Comparison of ENCODE assay signal across 17 cellular contexts in genomic region chr20:4978050-4978918, GRCh38. TPM values are rescaled to one million over a fixed set of nuclear protein-coding genes. Genes with fewer than 3 reads are reported as not detected.
DNase-seq lines count a peak whose midpoint lies in the region; ATAC-seq, FAIRE-seq and TF ChIP-seq lines count a peak whose summit lies in the region.
"Had no signal": no experiment of that assay in that cellular context is flagged by ENCODE, and none has a peak within 500 bp of the region (broad histone marks: within the 10 kb centered on the region; RNA-seq: fewer than 3 reads in every experiment).

No MANE protein-coding gene starts in this region.

- no peak overlapping the region for H3K9ac ChIP-seq in colonic mucosa (ENCODE audit: low read depth in 2 of 2, low read length in 2 of 2)

- no peaks in the 10 kb centered on the region for H3K36me3 Mint-ChIP-seq in activated naive CD4-positive, alpha-beta T cell treated with anti-CD3 and anti-CD28 coated beads, Interleukin-2, amount 50 U/mL, for 72 hours
- no peaks in the 10 kb centered on the region for H3K36me3 Mint-ChIP-seq in T-helper 17 cell (ENCODE audit: low read depth)
- H3K36me3 Mint-ChIP-seq in stimulated activated naive B cell treated with anti-CD40 and anti-IgM and Interleukin-4, amounts not matched to agents 10 μg/mL and 1 μg/mL and 100 μg/mL, for 72 hours: peaks cover 10 to 22% of the 10 kb centered on the region in 2 donors

- H3K27ac ChIP-seq in colonic mucosa: no peak overlapping the region
- H3K27ac ChIP-seq: esophagus muscularis mucosa, hepatocyte, left ventricle myocardium inferior had no signal

- ATAC-seq in activated naive CD4-positive, alpha-beta T cell treated with anti-CD3 and anti-CD28 coated beads, Interleukin-2, amount 50 U/mL, for 72 hours: no peak
- no peak for ATAC-seq in T-helper 17 cell
- no peak for ATAC-seq in stimulated activated naive B cell treated with anti-CD40 and anti-IgM and Interleukin-4, amounts not matched to agents 10 μg/mL and 1 μg/mL and 100 μg/mL, for 72 hours (replicated peaks)
- no peak for ATAC-seq in SK-N-SH treated with all-trans-retinoic acid at 6 μM for 48 hours

- no peak for TF ChIP-seq CTCF in fibroblast of the aortic adventitia (IDR thresholded peaks at IDR 0.05; ENCODE audit: insufficient read depth, low read length)
- no peak for TF ChIP-seq CTCF in colonic mucosa (IDR thresholded peaks at IDR 0.05)
- no peak for TF ChIP-seq CTCF in D721Med (IDR thresholded peaks at IDR 0.05; ENCODE audit: insufficient read depth, missing control alignments)

- H3K27me3 ChIP-seq in colonic mucosa: no peaks in the 10 kb centered on the region
- H3K27me3 ChIP-seq: esophagus muscularis mucosa, hepatocyte had no signal

- no peaks in the 10 kb centered on the region for H3K36me3 ChIP-seq in colonic mucosa
- H3K36me3 ChIP-seq: esophagus muscularis mucosa, left ventricle myocardium inferior had no signal

- no peak overlapping the region for H3K4me3 Mint-ChIP-seq in T-helper 17 cell
- no peak overlapping the region for H3K4me3 Mint-ChIP-seq in stimulated activated naive B cell treated with anti-CD40 and anti-IgM and Interleukin-4, amounts not matched to agents 10 μg/mL and 1 μg/mL and 100 μg/mL, for 72 hours
- H3K4me3 Mint-ChIP-seq: activated naive CD8-positive, alpha-beta T cell treated with anti-CD3 and anti-CD28 coated beads, Interleukin-2, amount 10 ng/mL, durations not matched to agents 7 days and 5 days had no signal

- DNase-seq in activated naive CD4-positive, alpha-beta T cell treated with anti-CD3 and anti-CD28 coated beads, Interleukin-2, amount 50 U/mL, for 72 hours (ENCODE audit: low spot score in 2 of 2): no peak
- DNase-seq in activated naive CD4-positive, alpha-beta T cell treated with Interleukin-2 at 50 U/mL for 16 hours: no peak
- no peak for DNase-seq in T-helper 17 cell
- peak; percentile 54 for DNase-seq in fibroblast of the aortic adventitia (ENCODE audit: low read depth)
- no peak for DNase-seq in stimulated activated naive B cell treated with anti-CD40 and anti-IgM and Interleukin-4, amounts not matched to agents 10 μg/mL and 1 μg/mL and 100 μg/mL, for 72 hours
- DNase-seq in colonic mucosa: no peak
- no peak for DNase-seq in D721Med (ENCODE audit: insufficient read length, low spot score)
- DNase-seq: activated naive CD8-positive, alpha-beta T cell treated with anti-CD3 and anti-CD28 coated beads, Interleukin-2, amount 10 ng/mL, durations not matched to agents 7 days and 5 days; COR-L47; GOT3; left ventricle myocardium inferior; NCI-H1930; NCI-H774 had no signal

- peak overlapping the region; percentile 38 to 75 for H3K27ac Mint-ChIP-seq in activated naive CD4-positive, alpha-beta T cell treated with anti-CD3 and anti-CD28 coated beads, Interleukin-2, amount 50 U/mL, for 72 hours
- H3K27ac Mint-ChIP-seq in T-helper 17 cell: peak overlapping the region; percentile 54
- peak overlapping the region; percentile 31 for H3K27ac Mint-ChIP-seq in stimulated activated naive B cell treated with anti-CD40 and anti-IgM and Interleukin-4, amounts not matched to agents 10 μg/mL and 1 μg/mL and 100 μg/mL, for 72 hours
- H3K27ac Mint-ChIP-seq: activated naive CD8-positive, alpha-beta T cell treated with anti-CD3 and anti-CD28 coated beads, Interleukin-2, amount 10 ng/mL, durations not matched to agents 7 days and 5 days had no signal

- intact Hi-C loops in colonic mucosa (cut with DNase I): no loop called here

- no peaks in the 10 kb centered on the region for H3K4me1 ChIP-seq in colonic mucosa

- H3K9me3 ChIP-seq in T-helper 17 cell (ENCODE audit: control insufficient read depth, low read length, poor library complexity, severe bottlenecking): no peaks in the 10 kb centered on the region
- H3K9me3 ChIP-seq in colonic mucosa: no peaks in the 10 kb centered on the region
- H3K9me3 ChIP-seq: esophagus muscularis mucosa, left ventricle myocardium inferior had no signal

- no peaks in the 10 kb centered on the region for H3K9me3 Mint-ChIP-seq in activated naive CD4-positive, alpha-beta T cell treated with anti-CD3 and anti-CD28 coated beads, Interleukin-2, amount 50 U/mL, for 72 hours
- no peaks in the 10 kb centered on the region for H3K9me3 Mint-ChIP-seq in stimulated activated naive B cell treated with anti-CD40 and anti-IgM and Interleukin-4, amounts not matched to agents 10 μg/mL and 1 μg/mL and 100 μg/mL, for 72 hours
- H3K9me3 Mint-ChIP-seq: activated naive CD8-positive, alpha-beta T cell treated with anti-CD3 and anti-CD28 coated beads, Interleukin-2, amount 10 ng/mL, durations not matched to agents 7 days and 5 days had no signal

- FAIRE-seq in D721Med (lab: Jason Lieb, UNC): no peak

- H3K27me3 Mint-ChIP-seq in T-helper 17 cell: no peaks in the 10 kb centered on the region
- H3K27me3 Mint-ChIP-seq in stimulated activated naive B cell treated with anti-CD40 and anti-IgM and Interleukin-4, amounts not matched to agents 10 μg/mL and 1 μg/mL and 100 μg/mL, for 72 hours: no peaks in the 10 kb centered on the region
- H3K27me3 Mint-ChIP-seq: activated naive CD8-positive, alpha-beta T cell treated with anti-CD3 and anti-CD28 coated beads, Interleukin-2, amount 10 ng/mL, durations not matched to agents 7 days and 5 days had no signal

- peaks cover 23% of the 10 kb centered on the region for H3K4me1 Mint-ChIP-seq in T-helper 17 cell
- peaks cover 32 to 63% of the 10 kb centered on the region in 2 donors for H3K4me1 Mint-ChIP-seq in stimulated activated naive B cell treated with anti-CD40 and anti-IgM and Interleukin-4, amounts not matched to agents 10 μg/mL and 1 μg/mL and 100 μg/mL, for 72 hours

- H3K4me3 ChIP-seq in fibroblast of the aortic adventitia (ENCODE audit: low read depth, low read length) (no peak overlapping the region), colonic mucosa (no peak overlapping the region)
- H3K4me3 ChIP-seq: esophagus muscularis mucosa, hepatocyte, left ventricle myocardium inferior, smooth muscle cell had no signal

TF ChIP-seq in SK-N-SH treated with all-trans-retinoic acid at 6 μM for 48 hours, 23 proteins besides CTCF, POLR2A, EP300 and RAD21:
- no peak for TF ChIP-seq ZNF8 (CRISPR knock-in tag; IDR thresholded peaks at IDR 0.05)
- TF ChIP-seq ZNF565 (CRISPR knock-in tag; conservative IDR thresholded peaks at IDR 0.05; ENCODE audit: low read depth): no peak
- no peak for TF ChIP-seq BACH2 (CRISPR knock-in tag; IDR thresholded peaks at IDR 0.05; ENCODE audit: borderline replicate concordance)
- no peak for TF ChIP-seq CREB5 (CRISPR knock-in tag; IDR thresholded peaks at IDR 0.05; ENCODE audit: low read depth)
- no peak for TF ChIP-seq ZC3H10 (CRISPR knock-in tag; IDR thresholded peaks at IDR 0.05)
- TF ChIP-seq OSR1 (CRISPR knock-in tag; IDR thresholded peaks at IDR 0.05): no peak
- TF ChIP-seq, protein P1, sequence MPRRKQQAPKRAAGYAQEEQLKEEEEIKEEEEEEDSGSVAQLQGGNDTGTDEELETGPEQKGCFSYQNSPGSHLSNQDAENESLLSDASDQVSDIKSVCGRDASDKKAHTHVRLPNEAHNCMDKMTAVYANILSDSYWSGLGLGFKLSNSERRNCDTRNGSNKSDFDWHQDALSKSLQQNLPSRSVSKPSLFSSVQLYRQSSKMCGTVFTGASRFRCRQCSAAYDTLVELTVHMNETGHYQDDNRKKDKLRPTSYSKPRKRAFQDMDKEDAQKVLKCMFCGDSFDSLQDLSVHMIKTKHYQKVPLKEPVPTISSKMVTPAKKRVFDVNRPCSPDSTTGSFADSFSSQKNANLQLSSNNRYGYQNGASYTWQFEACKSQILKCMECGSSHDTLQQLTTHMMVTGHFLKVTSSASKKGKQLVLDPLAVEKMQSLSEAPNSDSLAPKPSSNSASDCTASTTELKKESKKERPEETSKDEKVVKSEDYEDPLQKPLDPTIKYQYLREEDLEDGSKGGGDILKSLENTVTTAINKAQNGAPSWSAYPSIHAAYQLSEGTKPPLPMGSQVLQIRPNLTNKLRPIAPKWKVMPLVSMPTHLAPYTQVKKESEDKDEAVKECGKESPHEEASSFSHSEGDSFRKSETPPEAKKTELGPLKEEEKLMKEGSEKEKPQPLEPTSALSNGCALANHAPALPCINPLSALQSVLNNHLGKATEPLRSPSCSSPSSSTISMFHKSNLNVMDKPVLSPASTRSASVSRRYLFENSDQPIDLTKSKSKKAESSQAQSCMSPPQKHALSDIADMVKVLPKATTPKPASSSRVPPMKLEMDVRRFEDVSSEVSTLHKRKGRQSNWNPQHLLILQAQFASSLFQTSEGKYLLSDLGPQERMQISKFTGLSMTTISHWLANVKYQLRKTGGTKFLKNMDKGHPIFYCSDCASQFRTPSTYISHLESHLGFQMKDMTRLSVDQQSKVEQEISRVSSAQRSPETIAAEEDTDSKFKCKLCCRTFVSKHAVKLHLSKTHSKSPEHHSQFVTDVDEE (CRISPR knock-in tag; IDR thresholded peaks at IDR 0.05): no peak
- TF ChIP-seq TCF4 (CRISPR knock-in tag; IDR thresholded peaks at IDR 0.05; ENCODE audit: borderline replicate concordance): no peak
- TF ChIP-seq CSDC2 (CRISPR knock-in tag; IDR thresholded peaks at IDR 0.05): no peak
- no peak for TF ChIP-seq ZFP3 (CRISPR knock-in tag; IDR thresholded peaks at IDR 0.05)
- TF ChIP-seq SNAI2 (CRISPR knock-in tag; IDR thresholded peaks at IDR 0.05): no peak
- TF ChIP-seq ZNF70 (CRISPR knock-in tag; IDR thresholded peaks at IDR 0.05): no peak

RNA-seq across cellular contexts. Expression of gene SLC23A2, which starts 23.0 kb away (rescaled TPM):
- total RNA-seq in activated naive CD4-positive, alpha-beta T cell treated with anti-CD3 and anti-CD28 coated beads, Interleukin-2, amount 50 U/mL, for 72 hours: 10 to 100 TPM; 20.1 to 21.5 TPM
- 10 to 100 TPM; 18.0 to 24.4 TPM for total RNA-seq in T-helper 17 cell
- total RNA-seq in fibroblast of the aortic adventitia (ENCODE audit: low replicate concordance): 8.9 and 24.6 TPM in 2 replicates
- total RNA-seq in colonic mucosa: 1 to 10 TPM; 4.6 to 5.1 TPM
